In the genomic region with DNA sequence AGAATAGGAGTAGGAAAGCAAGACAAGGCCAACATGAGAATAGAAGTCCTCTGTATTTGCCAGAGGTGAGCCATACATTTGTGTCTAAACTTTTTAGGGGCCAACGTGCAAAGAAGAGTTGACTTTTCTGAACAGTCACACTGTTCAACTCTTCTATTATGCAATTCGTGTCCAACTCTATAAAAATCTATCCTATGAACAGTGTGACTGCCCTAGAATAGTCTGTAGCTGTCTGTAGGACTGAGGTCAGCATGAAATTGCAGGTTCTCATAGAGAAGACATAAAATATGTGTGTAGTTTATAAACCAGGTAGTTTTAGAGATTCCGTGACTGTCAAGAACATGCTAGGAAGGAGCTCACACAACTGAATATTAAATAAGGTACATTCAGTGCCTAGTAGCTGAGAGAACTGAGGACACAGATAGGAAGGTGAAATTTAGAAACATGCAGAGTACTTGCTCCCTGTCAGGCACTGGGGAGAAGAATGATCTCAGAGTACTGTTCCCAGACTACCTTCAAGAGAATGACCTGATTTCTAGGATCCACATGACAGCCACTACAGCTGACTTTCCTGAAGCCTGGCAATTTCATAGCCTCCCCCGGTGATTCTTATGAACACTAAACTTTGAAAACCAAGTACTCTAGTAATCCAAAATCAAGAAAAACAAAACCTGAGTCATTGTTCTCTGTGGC, we compare ENCODE assay signal across 16 cellular contexts.
"Had no signal": no experiment of that assay in that cellular context is flagged by ENCODE, and none has a peak within 500 bp of the region (broad histone marks: within the 10 kb centered on the region; RNA-seq: fewer than 3 reads in every experiment).

No MANE protein-coding gene starts in this region.

- ATAC-seq: lower lobe of right lung, natural killer cell, WTC11 had no signal

- H3K4me3 ChIP-seq: esophagus muscularis mucosa, lower lobe of right lung, thyroid gland, uterus had no signal

- H3K36me3 Mint-ChIP-seq: brain, natural killer cell, WTC11 had no signal

- DNase-seq: activated CD4-positive, alpha-beta T cell treated with anti-CD3 and anti-CD28 coated beads, Interleukin-2, amount 50 U/mL, for 1 hour; activated naive CD4-positive, alpha-beta T cell treated with anti-CD3 and anti-CD28 coated beads, Interleukin-2, amount 50 U/mL, for 16 hours; amygdala; foreskin melanocyte; hippocampal formation; lower lobe of right lung; natural killer cell; stimulated activated CD4-positive, alpha-beta T cell treated with anti-CD3 and anti-CD28 coated beads, Interleukin-4, amount 100 ng/mL, for 1 hour; thyroid gland; uterus had no signal

- H3K27me3 ChIP-seq: esophagus muscularis mucosa, thyroid gland, uterus had no signal

- H3K27me3 Mint-ChIP-seq: stimulated activated naive CD8-positive, alpha-beta T cell treated with anti-CD3 and anti-CD28 coated beads, Interleukin-15, Interleukin-2, amounts not matched to agents 100 ng/mL and 50 ng/mL, for 24 hours had no signal

- H3K4me1 ChIP-seq: lower lobe of right lung, thyroid gland, uterus had no signal

- H3K9me3 ChIP-seq: esophagus muscularis mucosa, lower lobe of right lung, thyroid gland, uterus had no signal

- H3K9me3 Mint-ChIP-seq: activated T-helper 2 cell treated with anti-CD3 and anti-CD28 coated beads, Interferon-gamma antibody, Interleukin-2, Interleukin-4, amounts not matched to agents 10 μg/mL and 5 μg/mL and 100 μg/mL, durations not matched to agents 14 hours and 24 hours and 36 hours; brain; natural killer cell; stimulated activated naive CD8-positive, alpha-beta T cell treated with anti-CD3 and anti-CD28 coated beads, Interleukin-15, Interleukin-2, amounts not matched to agents 100 ng/mL and 50 ng/mL, for 24 hours; T-helper 1 cell treated with Interleukin-12 subunit alpha and Interleukin-12 subunit beta and Interleukin-4 antibody, amounts not matched to agents 30 μg/mL and 1 μg/mL, for 36 hours; WTC11 had no signal

- H3K27ac ChIP-seq: esophagus muscularis mucosa, lower lobe of right lung, thyroid gland, uterus had no signal

- H3K27ac Mint-ChIP-seq: activated T-helper 2 cell treated with anti-CD3 and anti-CD28 coated beads, Interferon-gamma antibody, Interleukin-2, Interleukin-4, amounts not matched to agents 10 μg/mL and 5 μg/mL and 100 μg/mL, durations not matched to agents 14 hours and 24 hours and 36 hours; brain; natural killer cell; stimulated activated naive CD8-positive, alpha-beta T cell treated with anti-CD3 and anti-CD28 coated beads, Interleukin-15, Interleukin-2, amounts not matched to agents 100 ng/mL and 50 ng/mL, for 24 hours; T-helper 1 cell treated with Interleukin-12 subunit alpha and Interleukin-12 subunit beta and Interleukin-4 antibody, amounts not matched to agents 30 μg/mL and 1 μg/mL, for 36 hours; WTC11 had no signal

- H3K36me3 ChIP-seq: esophagus muscularis mucosa, lower lobe of right lung, thyroid gland, uterus had no signal

- H3K4me3 Mint-ChIP-seq: brain; natural killer cell; stimulated activated naive CD8-positive, alpha-beta T cell treated with anti-CD3 and anti-CD28 coated beads, Interleukin-15, Interleukin-2, amounts not matched to agents 100 ng/mL and 50 ng/mL, for 24 hours; T-helper 1 cell treated with Interleukin-12 subunit alpha and Interleukin-12 subunit beta and Interleukin-4 antibody, amounts not matched to agents 30 μg/mL and 1 μg/mL, for 36 hours; WTC11 had no signal
